In genomic region chr17:81481011-81481799, GRCh38 we compare ENCODE assay signal across 8 cellular contexts. TPM values are rescaled to one million over a fixed set of nuclear protein-coding genes. Genes with fewer than 3 reads are reported as not detected.
DNase-seq lines count a peak whose midpoint lies in the region; ATAC-seq and TF ChIP-seq lines count a peak whose summit lies in the region.

No MANE protein-coding gene starts in this region.

- intact Hi-C loops in activated naive CD4-positive, alpha-beta T cell treated with anti-CD3 and anti-CD28 coated beads for 36 hours (cut with micrococcal nuclease), result loop anchor here (5.0 to 10.0 kb wide), 3 partner anchors 84 to 446 kb away; partner anchors contain the start of genes BAHCC1, BAIAP2, NDUFAF8 and TEPSIN
- intact Hi-C loops in thyroid gland (cut with DNase I), result loop anchor here (5.0 kb wide), 1 partner anchor 84 kb away; the partner anchor contains the start of gene BAHCC1

- H3K9ac ChIP-seq in HUES48 (ENCODE audit: low read depth, low read length), result no peak overlapping the region

- H3K9me3 ChIP-seq in HUES48 (ENCODE audit: control insufficient read depth, insufficient read depth, low read length) (no peaks in the 10 kb centered on the region), thyroid gland (no peaks in the 10 kb centered on the region)

- H3K4me3 ChIP-seq in HUES48 (ENCODE audit: low read depth, low read length) (peak overlapping the region; percentile 53; the same call in 1 of the 2 replicates), thyroid gland (replicated peaks in 1 of 3) (peak overlapping the region in 1 of 3 donors; percentile 41)

- no peak overlapping the region for H3K27ac ChIP-seq in HUES48 (ENCODE audit: low read depth, low read length)
- peak overlapping the region in 2 of 3 donors; percentile 27 to 57 for H3K27ac ChIP-seq in thyroid gland

- TF ChIP-seq CTCF in thyroid gland (IDR thresholded peaks at IDR 0.05), result no peak

- H3K36me3 ChIP-seq in HUES48 (ENCODE audit: control insufficient read depth, insufficient read depth, low read length) (no peaks in the 10 kb centered on the region), thyroid gland (no peaks in the 10 kb centered on the region)

- H3K36me3 Mint-ChIP-seq in activated naive CD4-positive, alpha-beta T cell treated with anti-CD3 and anti-CD28 coated beads for 36 hours (ENCODE audit: low read depth), result no peaks in the 10 kb centered on the region

- WGBS in thyroid gland, 2 donors, result 8 to 44% methylated on average over 7 to 51 of the region's 96 CpGs

- CTCF ChIA-PET in activated naive CD4-positive, alpha-beta T cell treated with anti-CD3 and anti-CD28 coated beads for 36 hours (lab: Charles Lee), result no interaction called here

- H3K27me3 ChIP-seq in HUES48 (ENCODE audit: control insufficient read depth, insufficient read depth, low read length) (peaks cover 43% of the 10 kb centered on the region), thyroid gland (no peaks in the 10 kb centered on the region)

- H3K27me3 Mint-ChIP-seq in activated naive CD4-positive, alpha-beta T cell treated with anti-CD3 and anti-CD28 coated beads for 36 hours (ENCODE audit: low read depth), result peaks cover 21% of the 10 kb centered on the region

- peaks cover 13% of the 10 kb centered on the region for H3K4me1 Mint-ChIP-seq in activated naive CD4-positive, alpha-beta T cell treated with anti-CD3 and anti-CD28 coated beads for 36 hours (ENCODE audit: low read depth)

- no peak overlapping the region for H3K27ac Mint-ChIP-seq in activated naive CD4-positive, alpha-beta T cell treated with anti-CD3 and anti-CD28 coated beads for 36 hours

- H3K4me1 ChIP-seq in HUES48 (ENCODE audit: control insufficient read depth, insufficient read depth, low read length) (peaks cover 3% of the 10 kb centered on the region; the same call in 1 of the 2 replicates), thyroid gland (peaks cover 23 to 45% of the 10 kb centered on the region in 2 donors)

- DNase-seq in NOMO-1 (lab: John Stamatoyannopoulos, UW; ENCODE audit: unreplicated experiment in 2 of 2) (peak; percentile 75 to 94), germinal center (ENCODE audit: low spot score) (peak; percentile 85), nucleus accumbens (lab: John Stamatoyannopoulos, UW) (peak in 51 of 56 donors; percentile 14 to 85 (median 62)), thyroid gland (peak; percentile 72 to 76)
- DNase-seq in activated naive CD4-positive, alpha-beta T cell treated with anti-CD3 and anti-CD28 coated beads for 36 hours, result peak; percentile 40

- no peaks in the 10 kb centered on the region for H3K9me3 Mint-ChIP-seq in activated naive CD4-positive, alpha-beta T cell treated with anti-CD3 and anti-CD28 coated beads for 36 hours

- ATAC-seq in GM19324 (IDR thresholded peaks at IDR 0.05; ENCODE audit: low FRiP score, unreplicated experiment), result no peak
- ATAC-seq in HG03095 (IDR thresholded peaks at IDR 0.05; ENCODE audit: unreplicated experiment), result no peak

- peak in 1 of 2 donors; percentile 33 for TF ChIP-seq POLR2A in thyroid gland (IDR thresholded peaks at IDR 0.05)

- H3K4me3 Mint-ChIP-seq in activated naive CD4-positive, alpha-beta T cell treated with anti-CD3 and anti-CD28 coated beads for 36 hours, result peak overlapping the region; percentile 50

RNA-seq across cellular contexts. Expression of gene ACTG1, which starts 31.4 kb away (rescaled TPM):
- 1,000 to 10,000 TPM; 2,881 to 2,925 TPM for total RNA-seq in activated naive CD4-positive, alpha-beta T cell treated with anti-CD3 and anti-CD28 coated beads for 36 hours
- total RNA-seq in thyroid gland, result 1,000 to 10,000 TPM; 1,168 to 4,304 (median 2,945) TPM

RNA-seq across cellular contexts. Expression of gene FSCN2, which starts 47.0 kb away (rescaled TPM):
- total RNA-seq in activated naive CD4-positive, alpha-beta T cell treated with anti-CD3 and anti-CD28 coated beads for 36 hours, result not detected
- 10 to 100 TPM in 3 of 4 donors, 1 to 10 TPM in 1; 9.7 to 20.7 (median 17.0) TPM for total RNA-seq in thyroid gland

Comparison
In these comparisons a context has a peak if more than half of its experiments do, and no peak if none do; other contexts are left out.
1. RNA of gene FSCN2, which starts 47.0 kb away (total RNA-seq): 9.7 to 20.7 TPM in thyroid gland; not detected in activated naive CD4-positive, alpha-beta T cell treated with anti-CD3 and anti-CD28 coated beads for 36 hours; every median in the first group is over 4 times any median in the second.
2. Peak in every context shown above with its lines, with median percentiles within 50 percentile points of each other: DNase-seq.